Comparison of ENCODE assay signal across 14 cellular contexts in the genomic region with DNA sequence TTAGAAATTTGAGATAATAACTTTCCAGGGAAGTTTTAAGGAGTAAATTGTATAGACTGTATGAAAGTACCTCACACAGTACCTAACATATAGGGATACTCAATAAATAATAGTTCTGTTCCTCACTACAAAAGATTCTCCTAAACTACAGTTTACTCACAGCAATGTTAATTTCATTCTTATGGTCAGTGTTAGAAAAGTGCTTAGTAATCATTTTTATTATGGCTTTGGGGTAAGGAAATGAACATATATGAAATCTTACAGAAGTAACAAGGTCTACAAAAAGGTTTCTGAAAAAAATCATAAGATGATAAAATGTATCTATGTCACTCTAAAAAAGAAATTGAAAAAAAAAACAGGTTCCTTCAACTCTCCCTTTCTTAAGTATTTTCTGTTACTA.
DNase-seq lines count a peak whose midpoint lies in the region; ATAC-seq, FAIRE-seq and TF ChIP-seq lines count a peak whose summit lies in the region.
"Had no signal": no experiment of that assay in that cellular context is flagged by ENCODE, and none has a peak within 500 bp of the region (broad histone marks: within the 10 kb centered on the region; RNA-seq: fewer than 3 reads in every experiment).

No MANE protein-coding gene starts in this region.

- DNase-seq in A549 (ENCODE audit: low read depth in 1 of 2, low spot score in 1 of 2) (no peak), astrocyte (ENCODE audit: low read depth) (no peak)
- no peak for DNase-seq in CD8-positive, alpha-beta memory T cell
- DNase-seq in stimulated activated effector memory CD8-positive, alpha-beta T cell treated with anti-CD3 and anti-CD28 coated beads, Interleukin-12 subunit alpha, Interleukin-12 subunit beta, amount 100 ng/mL, for 72 hours (ENCODE audit: low spot score in 2 of 2): no peak
- DNase-seq: DMS53, GF-D8, H9 had no signal

- no peak for TF ChIP-seq EP300 in A549 (IDR thresholded peaks at IDR 0.05)

- no peaks in the 10 kb centered on the region for H3K9me3 Mint-ChIP-seq in CD8-positive, alpha-beta memory T cell
- no peaks in the 10 kb centered on the region for H3K9me3 Mint-ChIP-seq in astrocyte (ENCODE audit: unreplicated experiment)
- no peaks in the 10 kb centered on the region for H3K9me3 Mint-ChIP-seq in stimulated activated effector memory CD8-positive, alpha-beta T cell treated with anti-CD3 and anti-CD28 coated beads, Interleukin-12 subunit alpha, Interleukin-12 subunit beta, amount 100 ng/mL, for 72 hours
- H3K9me3 Mint-ChIP-seq: GM23338, H9 had no signal

- H3K27me3 Mint-ChIP-seq in CD8-positive, alpha-beta memory T cell: no peaks in the 10 kb centered on the region
- no peaks in the 10 kb centered on the region for H3K27me3 Mint-ChIP-seq in astrocyte (ENCODE audit: low read depth, unreplicated experiment)

- TF ChIP-seq RAD21 in A549 (conservative IDR thresholded peaks at IDR 0.05 in 1 of 2, IDR thresholded peaks at IDR 0.05 in 1 of 2): no peak

- H3K4me3 Mint-ChIP-seq in CD8-positive, alpha-beta memory T cell: peak overlapping the region in 1 of 7 donors; percentile 8
- no peak overlapping the region for H3K4me3 Mint-ChIP-seq in astrocyte (ENCODE audit: unreplicated experiment)
- no peak overlapping the region for H3K4me3 Mint-ChIP-seq in stimulated activated effector memory CD8-positive, alpha-beta T cell treated with anti-CD3 and anti-CD28 coated beads, Interleukin-12 subunit alpha, Interleukin-12 subunit beta, amount 100 ng/mL, for 72 hours
- H3K4me3 Mint-ChIP-seq: CD14-positive monocyte, GM23338, H9 had no signal

- H3K27ac ChIP-seq in A549 (no peak overlapping the region), astrocyte (ENCODE audit: low read depth, low read length) (no peak overlapping the region)
- H3K27ac ChIP-seq in CD8-positive, alpha-beta memory T cell (ENCODE audit: low read depth, low read length): no peak overlapping the region

- no peaks in the 10 kb centered on the region for H3K27me3 ChIP-seq in CD8-positive, alpha-beta memory T cell (ENCODE audit: insufficient read depth, low read length, poor library complexity, severe bottlenecking)
- H3K27me3 ChIP-seq in astrocyte (ENCODE audit: insufficient read depth, low read length): no peaks in the 10 kb centered on the region

- no peak for FAIRE-seq in A549 (lab: Jason Lieb, UNC)
- FAIRE-seq in astrocyte (lab: Jason Lieb, UNC): peak; percentile 41
- FAIRE-seq: A204.1, HTR-8/SVneo had no signal

- H3K4me1 Mint-ChIP-seq in CD8-positive, alpha-beta memory T cell: peaks cover 0 to 43% (median 41%) of the 10 kb centered on the region in 3 donors
- peaks cover 25% of the 10 kb centered on the region for H3K4me1 Mint-ChIP-seq in astrocyte (ENCODE audit: low read depth, unreplicated experiment)
- H3K4me1 Mint-ChIP-seq in stimulated activated effector memory CD8-positive, alpha-beta T cell treated with anti-CD3 and anti-CD28 coated beads, Interleukin-12 subunit alpha, Interleukin-12 subunit beta, amount 100 ng/mL, for 72 hours: peaks cover 26% of the 10 kb centered on the region
- H3K4me1 Mint-ChIP-seq: CD14-positive monocyte had no signal

- H3K4me3 ChIP-seq in A549 (no peak overlapping the region), astrocyte (ENCODE audit: insufficient read depth, low read depth, low read length) (no peak overlapping the region)
- no peak overlapping the region for H3K4me3 ChIP-seq in CD8-positive, alpha-beta memory T cell (ENCODE audit: low read length)
- H3K4me3 ChIP-seq: GM23338 had no signal

- H3K9ac ChIP-seq in astrocyte (ENCODE audit: low read length): no peak overlapping the region

- H2AFZ ChIP-seq in astrocyte (ENCODE audit: low read depth, low read length): no peak overlapping the region
- H2AFZ ChIP-seq: GM23338 had no signal

- CTCF ChIA-PET in A549 (lab: Yijun Ruan, JAX): no interaction called here
- CTCF ChIA-PET in CD8-positive, alpha-beta memory T cell (lab: Charles Lee): no interaction called here

- POLR2A ChIA-PET in A549 (lab: Yijun Ruan, JAX): no interaction called here
- POLR2A ChIA-PET in CD8-positive, alpha-beta memory T cell (lab: Charles Lee): no interaction called here

- H4K20me1 ChIP-seq in astrocyte (ENCODE audit: insufficient read depth, low read length): no peaks in the 10 kb centered on the region

- H3K9me3 ChIP-seq in A549 (no peaks in the 10 kb centered on the region), astrocyte (ENCODE audit: insufficient read depth, low read depth, low read length) (no peaks in the 10 kb centered on the region)
- H3K9me3 ChIP-seq in CD8-positive, alpha-beta memory T cell (ENCODE audit: low read length): no peaks in the 10 kb centered on the region

- no peak for TF ChIP-seq POLR2A in A549 (IDR thresholded peaks at IDR 0.05; ENCODE audit: low read length)

- H3K27ac Mint-ChIP-seq in CD8-positive, alpha-beta memory T cell: peak overlapping the region in 5 of 8 donors; percentile 12 to 68 (median 27)
- H3K27ac Mint-ChIP-seq in astrocyte (ENCODE audit: unreplicated experiment): no peak overlapping the region
- H3K27ac Mint-ChIP-seq in stimulated activated effector memory CD8-positive, alpha-beta T cell treated with anti-CD3 and anti-CD28 coated beads, Interleukin-12 subunit alpha, Interleukin-12 subunit beta, amount 100 ng/mL, for 72 hours: peak overlapping the region; percentile 29
- H3K27ac Mint-ChIP-seq: CD14-positive monocyte, GM23338 had no signal

- H3K36me3 ChIP-seq in CD8-positive, alpha-beta memory T cell (ENCODE audit: insufficient read depth, low read length): no peaks in the 10 kb centered on the region
- no peaks in the 10 kb centered on the region for H3K36me3 ChIP-seq in astrocyte (ENCODE audit: insufficient read depth, low read length)

- no peak overlapping the region for H3K4me2 ChIP-seq in A549
- no peak overlapping the region for H3K4me2 ChIP-seq in astrocyte (ENCODE audit: low read length)
- H3K4me2 ChIP-seq: GM23338 had no signal

- H3K36me3 Mint-ChIP-seq in CD8-positive, alpha-beta memory T cell: peaks cover 0 to 4% (median 0%) of the 10 kb centered on the region in 3 donors
- no peaks in the 10 kb centered on the region for H3K36me3 Mint-ChIP-seq in astrocyte (ENCODE audit: low read depth, unreplicated experiment)
- H3K36me3 Mint-ChIP-seq in stimulated activated effector memory CD8-positive, alpha-beta T cell treated with anti-CD3 and anti-CD28 coated beads, Interleukin-12 subunit alpha, Interleukin-12 subunit beta, amount 100 ng/mL, for 72 hours: peaks cover 29% of the 10 kb centered on the region
- H3K36me3 Mint-ChIP-seq: CD14-positive monocyte had no signal

- peaks cover 12% of the 10 kb centered on the region for H3K4me1 ChIP-seq in A549
- no peaks in the 10 kb centered on the region for H3K4me1 ChIP-seq in CD8-positive, alpha-beta memory T cell (ENCODE audit: insufficient read depth, low read length)
- peaks cover 5% of the 10 kb centered on the region for H3K4me1 ChIP-seq in astrocyte (ENCODE audit: insufficient read depth, low read length)

- H3K79me2 ChIP-seq in astrocyte (ENCODE audit: insufficient read depth, low read length): no peaks in the 10 kb centered on the region

- TF ChIP-seq CTCF in A549 (IDR thresholded peaks at IDR 0.05) (no peak), astrocyte (IDR thresholded peaks at IDR 0.05; ENCODE audit: insufficient read depth, low read depth, low read length) (no peak)

- ATAC-seq in A549 (no peak), HG02938 (IDR thresholded peaks at IDR 0.05; ENCODE audit: unreplicated experiment) (no peak), GM19463 (IDR thresholded peaks at IDR 0.05; ENCODE audit: unreplicated experiment) (no peak), HG03139 (IDR thresholded peaks at IDR 0.05; ENCODE audit: unreplicated experiment) (no peak)
- no peak for ATAC-seq in stimulated activated effector memory CD8-positive, alpha-beta T cell treated with anti-CD3 and anti-CD28 coated beads, Interleukin-12 subunit alpha, Interleukin-12 subunit beta, amount 100 ng/mL, for 72 hours

TF ChIP-seq in A549, 52 proteins besides CTCF, POLR2A, EP300 and RAD21:
- TF ChIP-seq SMC3 (IDR thresholded peaks at IDR 0.05) (no peak), MAFK (IDR thresholded peaks at IDR 0.05; ENCODE audit: partially characterized antibody) (peak; percentile 93), HEYL (CRISPR knock-in tag; IDR thresholded peaks at IDR 0.05) (no peak)
- TF ChIP-seq, protein P1, sequence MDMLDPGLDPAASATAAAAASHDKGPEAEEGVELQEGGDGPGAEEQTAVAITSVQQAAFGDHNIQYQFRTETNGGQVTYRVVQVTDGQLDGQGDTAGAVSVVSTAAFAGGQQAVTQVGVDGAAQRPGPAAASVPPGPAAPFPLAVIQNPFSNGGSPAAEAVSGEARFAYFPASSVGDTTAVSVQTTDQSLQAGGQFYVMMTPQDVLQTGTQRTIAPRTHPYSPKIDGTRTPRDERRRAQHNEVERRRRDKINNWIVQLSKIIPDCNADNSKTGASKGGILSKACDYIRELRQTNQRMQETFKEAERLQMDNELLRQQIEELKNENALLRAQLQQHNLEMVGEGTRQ (IDR thresholded peaks at IDR 0.05): no peak
